15 cellular contexts compared by ENCODE assay signal in genomic region chr10:109911903-109912302, GRCh38. TPM values are rescaled to one million over a fixed set of nuclear protein-coding genes. Genes with fewer than 3 reads are reported as not detected.
DNase-seq lines count a peak whose midpoint lies in the region; ATAC-seq and TF ChIP-seq lines count a peak whose summit lies in the region.
"Had no signal": no experiment of that assay in that cellular context is flagged by ENCODE, and none has a peak within 500 bp of the region (broad histone marks: within the 10 kb centered on the region; RNA-seq: fewer than 3 reads in every experiment).

No MANE protein-coding gene starts in this region.

- H3K4me1 ChIP-seq in KMS-11 (ENCODE audit: low read depth, poor library complexity, severe bottlenecking) (peaks cover 89% of the 10 kb centered on the region), mucosa of rectum (ENCODE audit: control insufficient read depth in 2 of 2, insufficient read depth in 2 of 2, low read length in 2 of 2) (peaks cover 30 to 47% of the 10 kb centered on the region in 2 donors), thyroid gland (peaks cover 0 to 16% of the 10 kb centered on the region in 2 donors)

- H3K27ac Mint-ChIP-seq in CD14-positive monocyte: peak overlapping the region in 6 of 7 donors; percentile 5 to 88 (median 28)
- H3K27ac Mint-ChIP-seq in activated T-helper 2 cell treated with anti-CD3 and anti-CD28 coated beads, Interferon-gamma antibody, Interleukin-2, Interleukin-4, amounts not matched to agents 10 μg/mL and 5 μg/mL and 100 μg/mL, durations not matched to agents 14 hours and 24 hours and 36 hours: peak overlapping the region; percentile 10
- H3K27ac Mint-ChIP-seq: GM23338 had no signal

- peaks cover 52 to 57% of the 10 kb centered on the region in 2 donors for H3K36me3 Mint-ChIP-seq in CD14-positive monocyte
- H3K36me3 Mint-ChIP-seq in activated T-helper 2 cell treated with anti-CD3 and anti-CD28 coated beads, Interferon-gamma antibody, Interleukin-2, Interleukin-4, amounts not matched to agents 10 μg/mL and 5 μg/mL and 100 μg/mL, durations not matched to agents 14 hours and 24 hours and 36 hours (ENCODE audit: low read depth): peaks cover 74% of the 10 kb centered on the region

- H3K27me3 ChIP-seq in KMS-11 (ENCODE audit: insufficient read depth, low read depth): no peaks in the 10 kb centered on the region
- no peaks in the 10 kb centered on the region for H3K27me3 ChIP-seq in mucosa of rectum (ENCODE audit: control insufficient read depth in 2 of 2, insufficient read depth in 2 of 2, low read length in 2 of 2)
- no peaks in the 10 kb centered on the region for H3K27me3 ChIP-seq in thyroid gland

- TF ChIP-seq POLR2A in thyroid gland (IDR thresholded peaks at IDR 0.05): no peak

- DNase-seq in CD14-positive monocyte (ENCODE audit: low spot score): no peak
- no peak for DNase-seq in activated T-helper 2 cell treated with anti-CD3 and anti-CD28 coated beads, Interferon-gamma antibody, Interleukin-2, Interleukin-4, amounts not matched to agents 10 μg/mL and 5 μg/mL and 100 μg/mL, durations not matched to agents 14 hours and 24 hours and 36 hours (ENCODE audit: low spot score)
- DNase-seq in NCI-H2029 treated with DMSO at 0.1 percent for 48 hours (lab: John Stamatoyannopoulos, UW): no peak
- DNase-seq in thyroid gland: no peak
- DNase-seq in cerebellar cortex (ENCODE audit: low spot score): no peak
- DNase-seq: activated CD8-positive, alpha-beta memory T cell treated with anti-CD3 and anti-CD28 coated beads, Interleukin-2, amount 50 U/mL, for 48 hours; anterior cingulate cortex; KG1; midbrain; NCI-H1694; stimulated activated CD4-positive, alpha-beta T cell treated with anti-CD3 and anti-CD28 coated beads, Interleukin-15, amount 100 ng/mL, for 24 hours had no signal

- no peaks in the 10 kb centered on the region for H3K9me3 ChIP-seq in mucosa of rectum (ENCODE audit: control insufficient read depth in 2 of 2, low read length in 2 of 2)
- no peaks in the 10 kb centered on the region for H3K9me3 ChIP-seq in thyroid gland

- H3K36me3 ChIP-seq in KMS-11 (ENCODE audit: insufficient read depth) (no peaks in the 10 kb centered on the region), mucosa of rectum (ENCODE audit: control insufficient read depth in 2 of 2, insufficient read depth in 2 of 2, low read length in 2 of 2) (peaks cover 0 to 9% of the 10 kb centered on the region in 2 donors), thyroid gland (peaks cover 0 to 11% of the 10 kb centered on the region in 2 donors)

- H3K9me3 Mint-ChIP-seq in CD14-positive monocyte: peaks cover 0 to 4% (median 0%) of the 10 kb centered on the region in 7 donors
- no peaks in the 10 kb centered on the region for H3K9me3 Mint-ChIP-seq in activated T-helper 2 cell treated with anti-CD3 and anti-CD28 coated beads, Interferon-gamma antibody, Interleukin-2, Interleukin-4, amounts not matched to agents 10 μg/mL and 5 μg/mL and 100 μg/mL, durations not matched to agents 14 hours and 24 hours and 36 hours
- H3K9me3 Mint-ChIP-seq: GM23338 had no signal

- H3K27me3 Mint-ChIP-seq in CD14-positive monocyte (ENCODE audit: low read depth in 3 of 3): peaks cover 0 to 1% (median 0%) of the 10 kb centered on the region in 3 donors
- H3K27me3 Mint-ChIP-seq in activated T-helper 2 cell treated with anti-CD3 and anti-CD28 coated beads, Interferon-gamma antibody, Interleukin-2, Interleukin-4, amounts not matched to agents 10 μg/mL and 5 μg/mL and 100 μg/mL, durations not matched to agents 14 hours and 24 hours and 36 hours (ENCODE audit: low read depth): no peaks in the 10 kb centered on the region

- TF ChIP-seq CTCF in CD14-positive monocyte (IDR thresholded peaks at IDR 0.05): no peak
- TF ChIP-seq CTCF in KMS-11 (conservative IDR thresholded peaks at IDR 0.05; ENCODE audit: low read depth, low read length): no peak
- TF ChIP-seq CTCF in thyroid gland (IDR thresholded peaks at IDR 0.05): no peak

- intact Hi-C loops in CD14-positive monocyte (cut with micrococcal nuclease) (no loop called here), thyroid gland (cut with DNase I) (no loop called here)
- intact Hi-C loops in activated T-helper 2 cell treated with anti-CD3 and anti-CD28 coated beads, Interferon-gamma antibody, Interleukin-2, Interleukin-4, amounts not matched to agents 10 μg/mL and 5 μg/mL and 100 μg/mL, durations not matched to agents 14 hours and 24 hours and 36 hours (cut with micrococcal nuclease): no loop called here

- H3K9ac ChIP-seq in KMS-11 (no peak overlapping the region), mucosa of rectum (ENCODE audit: low read depth in 1 of 2, low read length in 2 of 2) (no peak overlapping the region)

- H3K4me3 ChIP-seq in KMS-11 (IDR thresholded peaks at IDR 0.05; ENCODE audit: insufficient read depth, low read depth, low read length) (no peak overlapping the region), mucosa of rectum (ENCODE audit: low read length in 2 of 2) (no peak overlapping the region), thyroid gland (replicated peaks in 1 of 3) (no peak overlapping the region)
- H3K4me3 ChIP-seq: GM23338 had no signal

- 91 to 93% methylated on average over 3 of the region's 3 CpGs for WGBS in thyroid gland, 2 donors

- H4K20me1 ChIP-seq in KMS-11 (ENCODE audit: insufficient read depth): no peaks in the 10 kb centered on the region

- H2AFZ ChIP-seq in KMS-11 (ENCODE audit: low read depth): no peak overlapping the region
- H2AFZ ChIP-seq: GM23338 had no signal

- no peak overlapping the region for H3K4me3 Mint-ChIP-seq in CD14-positive monocyte
- H3K4me3 Mint-ChIP-seq in activated T-helper 2 cell treated with anti-CD3 and anti-CD28 coated beads, Interferon-gamma antibody, Interleukin-2, Interleukin-4, amounts not matched to agents 10 μg/mL and 5 μg/mL and 100 μg/mL, durations not matched to agents 14 hours and 24 hours and 36 hours (ENCODE audit: low read depth): no peak overlapping the region
- H3K4me3 Mint-ChIP-seq: GM23338 had no signal

- H3K79me2 ChIP-seq in KMS-11 (ENCODE audit: insufficient read depth, low read depth): peaks cover 47% of the 10 kb centered on the region; the same call in 1 of the 2 replicates

- ATAC-seq in GM21786 (IDR thresholded peaks at IDR 0.05; ENCODE audit: unreplicated experiment): no peak
- ATAC-seq: GM23338 had no signal

- H3K27ac ChIP-seq in KMS-11 (no peak overlapping the region), mucosa of rectum (ENCODE audit: low read depth in 2 of 2, low read length in 2 of 2) (peak overlapping the region; percentile 32 to 70), thyroid gland (no peak overlapping the region)

- H3K4me1 Mint-ChIP-seq in CD14-positive monocyte: peaks cover 57% of the 10 kb centered on the region
- peaks cover 62% of the 10 kb centered on the region for H3K4me1 Mint-ChIP-seq in activated T-helper 2 cell treated with anti-CD3 and anti-CD28 coated beads, Interferon-gamma antibody, Interleukin-2, Interleukin-4, amounts not matched to agents 10 μg/mL and 5 μg/mL and 100 μg/mL, durations not matched to agents 14 hours and 24 hours and 36 hours (ENCODE audit: low read depth)

- H3K4me2 ChIP-seq in KMS-11: peak overlapping the region; percentile 30; the same call in 1 of the 2 replicates
- H3K4me2 ChIP-seq: GM23338 had no signal

RNA-seq across cellular contexts. Expression of gene XPNPEP1, which starts 11.4 kb away (rescaled TPM):
- 10 to 100 TPM; 32.1 to 38.4 TPM for polyA plus RNA-seq in CD14-positive monocyte
- 79.4 and 88.2 TPM in 2 replicates for total RNA-seq in activated T-helper 2 cell treated with anti-CD3 and anti-CD28 coated beads, Interferon-gamma antibody, Interleukin-2, Interleukin-4, amounts not matched to agents 10 μg/mL and 5 μg/mL and 100 μg/mL, durations not matched to agents 14 hours and 24 hours and 36 hours
- 10 to 100 TPM; 72.7 to 89.0 (median 84.0) TPM for total RNA-seq in thyroid gland

Comparison
In these comparisons a context has a peak if more than half of its experiments do, and no peak if none do; other contexts are left out.
1. H3K27ac ChIP-seq: peak in mucosa of rectum (2 of 2); none in KMS-11 (single experiment) and thyroid gland (0 of 3).